Comparison of ENCODE assay signal across 1 cellular context in genomic region chr3:178508443-178508825, GRCh38.
TF ChIP-seq lines count a peak whose summit lies in the region.

No MANE protein-coding gene starts in this region.

TF ChIP-seq in K562, 482 proteins besides CTCF, POLR2A, EP300 and RAD21:
- TF ChIP-seq ZBTB40 (IDR thresholded peaks at IDR 0.05) (peak; percentile 71), ZBTB40 (CRISPR knock-in tag; IDR thresholded peaks at IDR 0.05) (no peak), NEUROD1 (IDR thresholded peaks at IDR 0.05; ENCODE audit: borderline replicate concordance, low read depth, low read length, partially characterized antibody) (no peak), ZNF589 (CRISPR knock-in tag; IDR thresholded peaks at IDR 0.05; ENCODE audit: low read depth) (no peak)
